ENCODE assay signal across 9 cellular contexts in genomic region chr19:42563352-42564210, GRCh38. TPM values are rescaled to one million over a fixed set of nuclear protein-coding genes. Genes with fewer than 3 reads are reported as not detected.
DNase-seq lines count a peak whose midpoint lies in the region; ATAC-seq and TF ChIP-seq lines count a peak whose summit lies in the region.
"Had no signal": no experiment of that assay in that cellular context is flagged by ENCODE, and none has a peak within 500 bp of the region (broad histone marks: within the 10 kb centered on the region; RNA-seq: fewer than 3 reads in every experiment).

No MANE protein-coding gene starts in this region.

- DNase-seq in COR-L47 (lab: John Stamatoyannopoulos, UW), result peak; percentile 19
- peak; percentile 40 for DNase-seq in GM19238 (ENCODE audit: insufficient read length, low spot score)
- peak; percentile 41 for DNase-seq in NCI-H2196 (lab: John Stamatoyannopoulos, UW; ENCODE audit: unreplicated experiment)
- peak; percentile 30 for DNase-seq in activated naive CD4-positive, alpha-beta T cell treated with anti-CD3 and anti-CD28 coated beads, Interleukin-2, amount 10 ng/mL, durations not matched to agents 7 days and 5 days
- peak; percentile 20 to 32 for DNase-seq in heart right ventricle
- DNase-seq in retinal pigment epithelial cell (ENCODE audit: low read depth), result no peak

- no peaks in the 10 kb centered on the region for H3K36me3 ChIP-seq in heart right ventricle

- H3K9me3 Mint-ChIP-seq in activated naive CD4-positive, alpha-beta T cell treated with anti-CD3 and anti-CD28 coated beads, Interleukin-2, amount 10 ng/mL, durations not matched to agents 7 days and 5 days, result no peaks in the 10 kb centered on the region
- H3K9me3 Mint-ChIP-seq: T-helper 1 cell treated with Interleukin-12 subunit alpha and Interleukin-12 subunit beta and Interleukin-4 antibody, amounts not matched to agents 30 μg/mL and 1 μg/mL, for 36 hours had no signal

- H3K9me3 ChIP-seq in heart right ventricle, result no peaks in the 10 kb centered on the region

- peak; percentile 29 to 66 (median 58) for TF ChIP-seq CTCF in heart right ventricle (IDR thresholded peaks at IDR 0.05)
- TF ChIP-seq CTCF in retinal pigment epithelial cell (conservative IDR thresholded peaks at IDR 0.05; ENCODE audit: low read depth, low read length), result peak; percentile 79

- intact Hi-C loops in heart right ventricle (cut with DNase I), result no loop called here

- H3K4me3 ChIP-seq in heart right ventricle, result no peak overlapping the region
- H3K4me3 ChIP-seq in retinal pigment epithelial cell (ENCODE audit: low read length), result no peak overlapping the region

- no peaks in the 10 kb centered on the region for H3K36me3 Mint-ChIP-seq in activated naive CD4-positive, alpha-beta T cell treated with anti-CD3 and anti-CD28 coated beads, Interleukin-2, amount 10 ng/mL, durations not matched to agents 7 days and 5 days

- peaks cover 0 to 30% (median 3%) of the 10 kb centered on the region in 7 donors for H3K27me3 ChIP-seq in heart right ventricle

- H3K27me3 Mint-ChIP-seq in activated naive CD4-positive, alpha-beta T cell treated with anti-CD3 and anti-CD28 coated beads, Interleukin-2, amount 10 ng/mL, durations not matched to agents 7 days and 5 days, result peaks cover 39% of the 10 kb centered on the region

- no peaks in the 10 kb centered on the region for H3K4me1 Mint-ChIP-seq in activated naive CD4-positive, alpha-beta T cell treated with anti-CD3 and anti-CD28 coated beads, Interleukin-2, amount 10 ng/mL, durations not matched to agents 7 days and 5 days

- no peak overlapping the region for H3K27ac ChIP-seq in heart right ventricle

- CTCF ChIA-PET in activated naive CD4-positive, alpha-beta T cell treated with anti-CD3 and anti-CD28 coated beads, Interleukin-2, amount 10 ng/mL, durations not matched to agents 7 days and 5 days (lab: Charles Lee), result interaction anchor here (1.0 to 3.2 kb wide), 3 partner anchors 33 to 114 kb away, joined by 3 to 13 read pairs (median 4); no protein-coding TSS in a partner anchor

- H3K4me3 Mint-ChIP-seq in activated naive CD4-positive, alpha-beta T cell treated with anti-CD3 and anti-CD28 coated beads, Interleukin-2, amount 10 ng/mL, durations not matched to agents 7 days and 5 days, result no peak overlapping the region
- H3K4me3 Mint-ChIP-seq: T-helper 1 cell treated with Interleukin-12 subunit alpha and Interleukin-12 subunit beta and Interleukin-4 antibody, amounts not matched to agents 30 μg/mL and 1 μg/mL, for 36 hours had no signal

- no peak overlapping the region for H3K27ac Mint-ChIP-seq in activated naive CD4-positive, alpha-beta T cell treated with anti-CD3 and anti-CD28 coated beads, Interleukin-2, amount 10 ng/mL, durations not matched to agents 7 days and 5 days
- H3K27ac Mint-ChIP-seq: T-helper 1 cell treated with Interleukin-12 subunit alpha and Interleukin-12 subunit beta and Interleukin-4 antibody, amounts not matched to agents 30 μg/mL and 1 μg/mL, for 36 hours had no signal

- ATAC-seq in heart right ventricle (peak in 7 of 8 donors; percentile 44 to 86 (median 76)), GM19452 (IDR thresholded peaks at IDR 0.05; ENCODE audit: unreplicated experiment) (no peak), GM21515 (IDR thresholded peaks at IDR 0.05; ENCODE audit: unreplicated experiment) (no peak)

- 14 to 16% methylated on average over 7 of the region's 7 CpGs for WGBS in heart right ventricle, 2 donors

- H3K4me1 ChIP-seq in heart right ventricle, result peaks cover 0 to 21% (median 11%) of the 10 kb centered on the region in 9 donors

RNA-seq across cellular contexts. Expression of gene CEACAM8, which starts 31.1 kb away (rescaled TPM):
- under 1 TPM in 2 of 10 donors, not detected in 8; 0.15 to 0.76 TPM for total RNA-seq in heart right ventricle
- not detected for polyA plus RNA-seq in heart right ventricle

RNA-seq across cellular contexts. Expression of gene CEACAM1, which starts 35.3 kb away (rescaled TPM):
- 1 to 10 TPM; 1.2 to 7.2 (median 2.4) TPM for total RNA-seq in heart right ventricle
- polyA plus RNA-seq in heart right ventricle, result 1 to 10 TPM; 1.9 to 7.8 TPM

Comparison
In these comparisons a context has a peak if more than half of its experiments do, and no peak if none do; other contexts are left out.
1. ATAC-seq: peak in heart right ventricle (7 of 8); none in GM19452 (single experiment) and GM21515 (single experiment).